Comparison of ENCODE assay signal across 15 cellular contexts in the genomic region with DNA sequence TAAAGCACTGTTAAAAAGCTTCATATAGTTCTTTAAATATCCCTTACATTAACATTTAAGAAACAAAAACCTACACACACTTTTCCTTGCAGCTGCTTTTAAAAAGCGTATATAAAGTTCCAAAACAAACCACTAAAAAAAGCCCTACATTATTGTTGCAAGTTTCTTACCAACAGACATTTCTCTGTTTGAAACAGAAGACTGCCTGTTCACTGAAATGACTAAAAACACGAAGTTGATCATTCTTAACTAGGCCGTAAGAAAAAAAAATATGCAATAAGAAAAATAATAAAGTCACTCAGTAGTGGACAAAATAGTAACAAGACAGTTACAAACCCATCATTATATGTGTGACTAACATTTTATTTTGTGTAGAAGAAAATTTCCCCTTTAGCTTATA. TPM values are rescaled to one million over a fixed set of nuclear protein-coding genes. Genes with fewer than 3 reads are reported as not detected.
DNase-seq lines count a peak whose midpoint lies in the region; ATAC-seq, FAIRE-seq and TF ChIP-seq lines count a peak whose summit lies in the region.
"Had no signal": no experiment of that assay in that cellular context is flagged by ENCODE, and none has a peak within 500 bp of the region (broad histone marks: within the 10 kb centered on the region; RNA-seq: fewer than 3 reads in every experiment).

No MANE protein-coding gene starts in this region.

- intact Hi-C loops in left ventricle myocardium inferior (cut with micrococcal nuclease) = no loop called here
- intact Hi-C loops in heart right ventricle (cut with DNase I) = no loop called here

- H3K4me3 ChIP-seq in left ventricle myocardium inferior (no peak overlapping the region), heart right ventricle (no peak overlapping the region), small intestine (ENCODE audit: low read depth in 1 of 2, low read length in 2 of 2) (no peak overlapping the region)

- H3K27me3 ChIP-seq in left ventricle myocardium inferior (ENCODE audit: low read depth) = no peaks in the 10 kb centered on the region
- no peaks in the 10 kb centered on the region for H3K27me3 ChIP-seq in heart right ventricle
- H3K27me3 ChIP-seq in small intestine (ENCODE audit: control insufficient read depth in 2 of 2, insufficient read depth in 2 of 2, low read length in 2 of 2) = no peaks in the 10 kb centered on the region

- FAIRE-seq in small intestine (lab: Jason Lieb, UNC) = no peak
- FAIRE-seq: H1 had no signal

- H3K9me3 ChIP-seq in left ventricle myocardium inferior (replicated peaks) (no peaks in the 10 kb centered on the region), heart right ventricle (no peaks in the 10 kb centered on the region), small intestine (ENCODE audit: control insufficient read depth, low read depth) (no peaks in the 10 kb centered on the region)

- H3K36me3 ChIP-seq in left ventricle myocardium inferior = no peaks in the 10 kb centered on the region
- H3K36me3 ChIP-seq in heart right ventricle = no peaks in the 10 kb centered on the region
- no peaks in the 10 kb centered on the region for H3K36me3 ChIP-seq in small intestine (ENCODE audit: control insufficient read depth in 2 of 2, insufficient read depth in 2 of 2, low read length in 2 of 2)

- H3K4me1 ChIP-seq in left ventricle myocardium inferior (peaks cover 63% of the 10 kb centered on the region), heart right ventricle (peaks cover 0 to 50% (median 20%) of the 10 kb centered on the region in 9 donors), small intestine (ENCODE audit: control insufficient read depth in 2 of 2, insufficient read depth in 1 of 2, low read depth in 1 of 2, low read length in 1 of 2) (no peaks in the 10 kb centered on the region)

- DNase-seq in left ventricle myocardium inferior (no peak), heart right ventricle (no peak), RPMI7951 (ENCODE audit: low read depth) (peak; percentile 17), globus pallidus (ENCODE audit: low spot score) (peak; percentile 41), SW480 (ENCODE audit: low spot score) (no peak), KBM-7 (no peak), small intestine (no peak)
- no peak for DNase-seq in activated naive CD4-positive, alpha-beta T cell treated with anti-CD3 and anti-CD28 coated beads, Interleukin-2, amount 50 U/mL, for 16 hours
- DNase-seq: COR-L47, KG1, NCI-H1048, NCI-H2107, NCI-H345, Right ventricle myocardium superior had no signal

- TF ChIP-seq CTCF in left ventricle myocardium inferior (IDR thresholded peaks at IDR 0.05; ENCODE audit: borderline replicate concordance) (no peak), heart right ventricle (IDR thresholded peaks at IDR 0.05) (no peak)

- no peak for ATAC-seq in heart right ventricle

- WGBS in heart right ventricle, 2 donors = 80 to 82% methylated on average over 3 of the region's 3 CpGs
- WGBS in small intestine, 3 donors = 64 to 90% (median 80%) methylated on average over 3 of the region's 3 CpGs

- H3K27ac ChIP-seq in left ventricle myocardium inferior (replicated peaks) (peak overlapping the region; percentile 53), heart right ventricle (peak overlapping the region in 1 of 10 donors; percentile 47), small intestine (ENCODE audit: low read depth in 1 of 2, low read length in 1 of 2) (no peak overlapping the region)

- in situ Hi-C loops in KBM-7 (cut with MboI; ENCODE audit: low pct_unique_long_range_greater_than_20kb, low sequenced_read_pairs) = no loop called here

RNA-seq across cellular contexts. Expression of a gene that starts 37.3 kb away (rescaled TPM):
- total RNA-seq in left ventricle myocardium inferior (49.8 TPM), heart right ventricle (10 to 100 TPM; 42.3 to 71.8 (median 49.9) TPM)
- polyA plus RNA-seq in heart right ventricle (10 to 100 TPM; 11.4 to 71.8 TPM), small intestine (10 to 100 TPM; 15.2 to 21.6 (median 21.5) TPM)
- 8.8 and 11.9 TPM in 2 replicates for total RNA-seq in RPMI7951 (2014; rRNA removed; shearing (Covaris generic))

Comparison
In these comparisons a context has a peak if more than half of its experiments do, and no peak if none do; other contexts are left out.
1. DNase-seq: peak in RPMI7951 (single experiment) and globus pallidus (single experiment); none in left ventricle myocardium inferior (single experiment), heart right ventricle (0 of 2), SW480 (single experiment), KBM-7 (single experiment), small intestine (single experiment) and activated naive CD4-positive, alpha-beta T cell treated with anti-CD3 and anti-CD28 coated beads, Interleukin-2, amount 50 U/mL, for 16 hours (single experiment).